2 cellular contexts compared by ENCODE assay signal in genomic region chr11:65934014-65934413, GRCh38.
TF ChIP-seq lines count a peak whose summit lies in the region.

No MANE protein-coding gene starts in this region.

TF ChIP-seq in IMR-90, 13 proteins besides CTCF, POLR2A, EP300 and RAD21:
- no peak for TF ChIP-seq RFX5 (IDR thresholded peaks at IDR 0.05; ENCODE audit: low read depth, low read length)
- no peak for TF ChIP-seq CHD1 (IDR thresholded peaks at IDR 0.05; ENCODE audit: low read depth, low read length)
- TF ChIP-seq MAZ (IDR thresholded peaks at IDR 0.05; ENCODE audit: borderline replicate concordance, low read depth, low read length), result no peak
- TF ChIP-seq FOS (IDR thresholded peaks at IDR 0.05; ENCODE audit: low read depth, low read length), result no peak
- no peak for TF ChIP-seq ELK1 (IDR thresholded peaks at IDR 0.05; ENCODE audit: borderline replicate concordance, low read depth, low read length)
- TF ChIP-seq MAFK (IDR thresholded peaks at IDR 0.05; ENCODE audit: low read depth, low read length), result no peak
- TF ChIP-seq SMC3 (IDR thresholded peaks at IDR 0.05; ENCODE audit: low read depth, low read length), result no peak
- no peak for TF ChIP-seq NFE2L2 (IDR thresholded peaks at IDR 0.05; ENCODE audit: low read depth, low read length)
- no peak for TF ChIP-seq USF2 (IDR thresholded peaks at IDR 0.05; ENCODE audit: low read depth, low read length)
- TF ChIP-seq BHLHE40 (IDR thresholded peaks at IDR 0.05; ENCODE audit: low read depth, low read length), result no peak
- no peak for TF ChIP-seq RCOR1 (IDR thresholded peaks at IDR 0.05; ENCODE audit: insufficient replicate concordance, low read length)
- no peak for TF ChIP-seq MXI1 (IDR thresholded peaks at IDR 0.05; ENCODE audit: borderline replicate concordance, low read depth, low read length)
- no peak for TF ChIP-seq CEBPB (IDR thresholded peaks at IDR 0.05; ENCODE audit: low read depth, low read length)

TF ChIP-seq in SK-N-SH treated with all-trans-retinoic acid at 6 μM for 48 hours, 23 proteins besides CTCF, POLR2A, EP300 and RAD21:
- TF ChIP-seq TCF4 (CRISPR knock-in tag; IDR thresholded peaks at IDR 0.05; ENCODE audit: borderline replicate concordance), result 0 out of 2 replicates have a peak, but pooled peaks have one; percentile 32
- TF ChIP-seq OSR1 (CRISPR knock-in tag; IDR thresholded peaks at IDR 0.05), result no peak
- TF ChIP-seq GLIS3 (CRISPR knock-in tag; IDR thresholded peaks at IDR 0.05), result no peak
- no peak for TF ChIP-seq POU6F1 (CRISPR knock-in tag; IDR thresholded peaks at IDR 0.05; ENCODE audit: borderline replicate concordance, low read depth)
